ENCODE assay signal across 8 cellular contexts in genomic region chr10:95561200-95562177, GRCh38. TPM values are rescaled to one million over a fixed set of nuclear protein-coding genes. Genes with fewer than 3 reads are reported as not detected.
A peak's percentile ranks its signal among the peaks of the same experiment; 100 is the strongest.
DNase-seq lines count a peak whose midpoint lies in the region; TF ChIP-seq lines count a peak whose summit lies in the region.

TSS of gene SORBS1 (minus strand) at chr10:95561371. CDS start at chr10:95441135, 120,236 bp downstream.

- H3K79me2 ChIP-seq in MM.1S (ENCODE audit: low read length), result no peaks in the 10 kb centered on the region
- peaks cover 9% of the 10 kb centered on the region for H3K79me2 ChIP-seq in neural cell (replicated peaks; ENCODE audit: insufficient read depth, low read length)

- H3K27ac ChIP-seq in MM.1S (ENCODE audit: low read length), result peak within 1 kb of the TSS; percentile 51; the same call in 1 of the 2 replicates
- H3K27ac ChIP-seq in neural cell (ENCODE audit: low read length), result peak within 1 kb of the TSS; percentile 89

- H3K36me3 Mint-ChIP-seq in stimulated activated naive CD8-positive, alpha-beta T cell treated with anti-CD3 and anti-CD28 coated beads, Interleukin-15, Interleukin-2, amounts not matched to agents 100 ng/mL and 50 ng/mL, for 24 hours (ENCODE audit: low read depth), result no peaks in the 10 kb centered on the region

- H3K4me2 ChIP-seq in MM.1S (ENCODE audit: low read depth, low read length), result peak within 1 kb of the TSS; percentile 97
- peak within 1 kb of the TSS; percentile 97 for H3K4me2 ChIP-seq in neural cell (ENCODE audit: low read length)

- TF ChIP-seq CTCF in MM.1S (IDR thresholded peaks at IDR 0.05; ENCODE audit: low read length), result no peak
- TF ChIP-seq CTCF in fibroblast of villous mesenchyme (IDR thresholded peaks at IDR 0.05; ENCODE audit: insufficient read depth, low read depth, low read length), result no peak
- no peak for TF ChIP-seq CTCF in neural cell (IDR thresholded peaks at IDR 0.05; ENCODE audit: poor library complexity, severe bottlenecking)

- no peaks in the 10 kb centered on the region for H3K9me3 ChIP-seq in MM.1S (replicated peaks; ENCODE audit: insufficient read depth, low read length)
- no peaks in the 10 kb centered on the region for H3K9me3 ChIP-seq in neural cell (ENCODE audit: low read length)

- H3K9me2 ChIP-seq in MM.1S (replicated peaks; ENCODE audit: insufficient read depth, low read length) (no peaks in the 10 kb centered on the region), neural cell (ENCODE audit: insufficient read depth, low read length) (no peaks in the 10 kb centered on the region)

- 0 out of 2 replicates have a peak, but pooled peaks cover 9% of the 10 kb centered on the region for H3K4me1 ChIP-seq in MM.1S (ENCODE audit: low read length)

- TF ChIP-seq EP300 in neural cell (conservative IDR thresholded peaks at IDR 0.05; ENCODE audit: poor library complexity, severe bottlenecking), result peak; percentile 43

- DNase-seq in ELR (ENCODE audit: low read depth), result peak; percentile 95
- peak; percentile 95 for DNase-seq in HCEC 1CT
- DNase-seq in MM.1S, result peak; percentile 97
- peak; percentile 86 for DNase-seq in SHP77 treated with DMSO at 0.1 percent for 48 hours (lab: John Stamatoyannopoulos, UW)
- DNase-seq in activated gamma-delta T cell treated with Interleukin-2 at 50 U/mL for 16 hours, result peak; percentile 84
- peak; percentile 94 for DNase-seq in fibroblast of villous mesenchyme (ENCODE audit: low read depth)

- peaks cover 8% of the 10 kb centered on the region for H3K4me1 Mint-ChIP-seq in stimulated activated naive CD8-positive, alpha-beta T cell treated with anti-CD3 and anti-CD28 coated beads, Interleukin-15, Interleukin-2, amounts not matched to agents 100 ng/mL and 50 ng/mL, for 24 hours (ENCODE audit: low read depth)

- H3K4me3 Mint-ChIP-seq in stimulated activated naive CD8-positive, alpha-beta T cell treated with anti-CD3 and anti-CD28 coated beads, Interleukin-15, Interleukin-2, amounts not matched to agents 100 ng/mL and 50 ng/mL, for 24 hours, result peak within 1 kb of the TSS; percentile 98

- H4K20me1 ChIP-seq in MM.1S (ENCODE audit: insufficient read depth, low read length) (no peaks in the 10 kb centered on the region), neural cell (ENCODE audit: insufficient read depth) (no peaks in the 10 kb centered on the region)

- peak within 1 kb of the TSS; percentile 84 for H3K4me3 ChIP-seq in MM.1S (ENCODE audit: low read length)
- H3K4me3 ChIP-seq in fibroblast of villous mesenchyme (ENCODE audit: low read depth, low read length), result peak within 1 kb of the TSS; percentile 65
- peak within 1 kb of the TSS; percentile 96 for H3K4me3 ChIP-seq in neural cell (ENCODE audit: low read length)

- peak within 1 kb of the TSS; percentile 81 for H3K27ac Mint-ChIP-seq in stimulated activated naive CD8-positive, alpha-beta T cell treated with anti-CD3 and anti-CD28 coated beads, Interleukin-15, Interleukin-2, amounts not matched to agents 100 ng/mL and 50 ng/mL, for 24 hours

- H3K36me3 ChIP-seq in MM.1S (replicated peaks; ENCODE audit: insufficient read depth, low read length) (no peaks in the 10 kb centered on the region), neural cell (ENCODE audit: insufficient read depth, low read length) (no peaks in the 10 kb centered on the region)

- peak within 1 kb of the TSS; percentile 72 for H3K9ac ChIP-seq in MM.1S (ENCODE audit: low read length)
- peak within 1 kb of the TSS; percentile 93 for H3K9ac ChIP-seq in neural cell (ENCODE audit: low read length)

- H3F3A ChIP-seq in MM.1S (ENCODE audit: insufficient read depth, low read length) (0 out of 2 replicates have a peak, but pooled peaks cover 3% of the 10 kb centered on the region), neural cell (ENCODE audit: insufficient read depth, low read length, poor library complexity, severe bottlenecking) (no peaks in the 10 kb centered on the region)

- H3K27me3 ChIP-seq in MM.1S (replicated peaks; ENCODE audit: insufficient read depth, low read length) (no peaks in the 10 kb centered on the region), neural cell (ENCODE audit: insufficient read depth, low read depth, low read length) (no peaks in the 10 kb centered on the region)

- no peaks in the 10 kb centered on the region for H3K9me3 Mint-ChIP-seq in stimulated activated naive CD8-positive, alpha-beta T cell treated with anti-CD3 and anti-CD28 coated beads, Interleukin-15, Interleukin-2, amounts not matched to agents 100 ng/mL and 50 ng/mL, for 24 hours

- H2AFZ ChIP-seq in MM.1S (ENCODE audit: low read length), result peak within 1 kb of the TSS; percentile 97
- peak within 1 kb of the TSS; percentile 51 for H2AFZ ChIP-seq in neural cell (ENCODE audit: low read depth, low read length)

- TF ChIP-seq RAD21 in neural cell (conservative IDR thresholded peaks at IDR 0.05), result no peak

- H3K27me3 Mint-ChIP-seq in stimulated activated naive CD8-positive, alpha-beta T cell treated with anti-CD3 and anti-CD28 coated beads, Interleukin-15, Interleukin-2, amounts not matched to agents 100 ng/mL and 50 ng/mL, for 24 hours, result peaks cover 24% of the 10 kb centered on the region

TF ChIP-seq in neural cell, 6 proteins besides CTCF, POLR2A, EP300 and RAD21:
- TF ChIP-seq REST (IDR thresholded peaks at IDR 0.05; ENCODE audit: borderline replicate concordance) (no peak), MXI1 (conservative IDR thresholded peaks at IDR 0.05; ENCODE audit: poor library complexity, severe bottlenecking) (peak; percentile 68), EZH2 (IDR thresholded peaks at IDR 0.05; ENCODE audit: borderline replicate concordance, insufficient read depth, low read length, poor library complexity, severe bottlenecking) (no peak), TAF1 (IDR thresholded peaks at IDR 0.05; ENCODE audit: low read depth) (peak; percentile 73), POLR2AphosphoS5 (IDR thresholded peaks at IDR 0.05) (peak; percentile 91)
TF ChIP-seq in neural cell: peak in this region for 3.

RNA-seq across cellular contexts. Expression of gene SORBS1, which starts in this region (rescaled TPM):
- 8.2 and 13.2 TPM in 2 replicates for total RNA-seq in fibroblast of villous mesenchyme
- 39.5 and 52.6 TPM in 2 replicates for polyA plus RNA-seq in neural cell
- polyA minus RNA-seq in neural cell, result 58.9 and 78.5 TPM in 2 replicates

Comparison
In these comparisons a context has a peak if more than half of its experiments do, and no peak if none do; other contexts are left out.
1. Peak in every context shown above with its lines: DNase-seq, H3K4me3 ChIP-seq and H3K27ac ChIP-seq.